In the genomic region with DNA sequence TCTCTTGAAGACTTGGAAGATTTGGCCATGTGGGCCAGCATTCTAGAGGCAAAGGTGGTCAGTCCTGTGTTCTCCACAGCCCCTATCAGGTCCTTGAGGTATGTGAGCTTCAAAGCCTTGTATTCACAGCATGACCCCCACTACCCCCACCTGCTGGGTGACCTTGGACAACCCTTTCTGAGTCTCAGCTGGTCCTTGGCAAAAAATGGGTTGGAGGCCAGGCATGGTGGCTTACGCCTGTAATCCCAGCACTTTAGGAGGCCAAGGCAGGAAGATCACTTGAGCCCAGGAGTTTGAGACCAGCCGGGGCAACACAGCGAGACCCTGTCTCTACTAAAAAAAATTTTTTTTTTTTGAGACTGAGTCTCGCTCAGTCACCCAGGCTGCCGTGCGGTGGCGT, we compare ENCODE assay signal across 22 cellular contexts. TPM values are rescaled to one million over a fixed set of nuclear protein-coding genes. Genes with fewer than 3 reads are reported as not detected.
DNase-seq lines count a peak whose midpoint lies in the region; TF ChIP-seq lines count a peak whose summit lies in the region.
"Had no signal": no experiment of that assay in that cellular context is flagged by ENCODE, and none has a peak within 500 bp of the region (broad histone marks: within the 10 kb centered on the region; RNA-seq: fewer than 3 reads in every experiment).

No MANE protein-coding gene starts in this region.

- H3K79me1 ChIP-seq in mesendoderm (ENCODE audit: low read length), result no peaks in the 10 kb centered on the region

- no peaks in the 10 kb centered on the region for H3K27me3 Mint-ChIP-seq in type B pancreatic cell

- no peak overlapping the region for H2BK15ac ChIP-seq in mesendoderm (replicated peaks; ENCODE audit: low read depth)

- no peak overlapping the region for H2BK5ac ChIP-seq in mesendoderm (ENCODE audit: low read length)

- no peaks in the 10 kb centered on the region for H3K4me1 ChIP-seq in mesendoderm (ENCODE audit: control insufficient read depth, low read depth, low read length)

- no peak overlapping the region for H2BK120ac ChIP-seq in mesendoderm (ENCODE audit: low read depth, low read length)

- no peak overlapping the region for H3K56ac ChIP-seq in mesendoderm (ENCODE audit: low read length)

- peaks cover 29% of the 10 kb centered on the region for H3K4me1 Mint-ChIP-seq in type B pancreatic cell (ENCODE audit: unreplicated experiment)

- DNase-seq in NCI-H82 (lab: John Stamatoyannopoulos, UW) (peak; percentile 26), NCI-H82 treated with DMSO at 0.1 percent for 48 hours (lab: John Stamatoyannopoulos, UW; ENCODE audit: unreplicated experiment) (no peak), GM12865 (ENCODE audit: low read depth) (peak; percentile 24), OCI-M1 (lab: John Stamatoyannopoulos, UW) (peak; percentile 6), mesendoderm (peak; percentile 53), foreskin fibroblast (no peak), SW480 (ENCODE audit: low spot score) (no peak), type B pancreatic cell (ENCODE audit: extremely low spot score, unreplicated experiment) (no peak)
- DNase-seq: activated CD4-positive, alpha-beta T cell treated with anti-CD3 and anti-CD28 coated beads, Interleukin-2, amount 50 U/mL, for 4 hours; activated naive CD4-positive, alpha-beta T cell treated with anti-CD3 and anti-CD28 coated beads for 36 hours; activated T-cell treated with anti-CD3 and anti-CD28 coated beads, Interleukin-2, amount 50 U/mL, for 1 hour; effector CD4-positive, alpha-beta T cell; esophagus squamous epithelium; H9; naive B cell; NCI-H1436 treated with DMSO at 0.1 percent for 48 hours; NCI-H2171; PC-9; stimulated activated CD4-positive, alpha-beta T cell treated with anti-CD3 and anti-CD28 coated beads, Interleukin-15, amount 100 ng/mL, for 24 hours; T-helper 17 cell had no signal

- H4K5ac ChIP-seq in mesendoderm (ENCODE audit: low read length), result no peak overlapping the region

- H4K8ac ChIP-seq in mesendoderm (ENCODE audit: low read depth, low read length), result no peak overlapping the region

- H3K9ac ChIP-seq in mesendoderm (ENCODE audit: low read length), result no peak overlapping the region

- H3K27ac ChIP-seq in mesendoderm (ENCODE audit: low read depth, low read length), result no peak overlapping the region
- H3K27ac ChIP-seq: PC-9, suprapubic skin had no signal

- H3K9me3 Mint-ChIP-seq in type B pancreatic cell, result no peaks in the 10 kb centered on the region
- H3K9me3 Mint-ChIP-seq: activated naive CD4-positive, alpha-beta T cell treated with anti-CD3 and anti-CD28 coated beads for 36 hours; H9; memory B cell; naive B cell had no signal

- H3K36me3 ChIP-seq in mesendoderm (ENCODE audit: control insufficient read depth, insufficient read depth, low read length), result no peaks in the 10 kb centered on the region
- H3K36me3 ChIP-seq: esophagus squamous epithelium, suprapubic skin had no signal

- H3K4ac ChIP-seq in mesendoderm (ENCODE audit: low read depth, low read length), result no peak overlapping the region

- TF ChIP-seq CTCF in GM12865 (IDR thresholded peaks at IDR 0.05; ENCODE audit: insufficient read depth, low read depth, low read length, missing control alignments) (no peak), foreskin fibroblast (IDR thresholded peaks at IDR 0.05; ENCODE audit: low read depth, low read length) (no peak), type B pancreatic cell (conservative IDR thresholded peaks at IDR 0.05) (no peak)

- no peak overlapping the region for H2AK5ac ChIP-seq in mesendoderm (ENCODE audit: low read length)

- no peak overlapping the region for H3K18ac ChIP-seq in mesendoderm (ENCODE audit: low read length)

- no peak overlapping the region for H3K4me2 ChIP-seq in mesendoderm (ENCODE audit: low read length)

- H3K79me2 ChIP-seq in mesendoderm (ENCODE audit: control insufficient read depth, insufficient read depth, low read length), result no peaks in the 10 kb centered on the region

- H3K27me3 ChIP-seq in mesendoderm (ENCODE audit: insufficient read depth, low read length, poor library complexity), result no peaks in the 10 kb centered on the region
- H3K27me3 ChIP-seq: esophagus squamous epithelium, suprapubic skin had no signal

- H3K27ac Mint-ChIP-seq in type B pancreatic cell, result no peak overlapping the region
- H3K27ac Mint-ChIP-seq: activated naive CD4-positive, alpha-beta T cell treated with anti-CD3 and anti-CD28 coated beads for 36 hours; H9; memory B cell had no signal

- no peak overlapping the region for H3K4me3 Mint-ChIP-seq in type B pancreatic cell

- no CpG with 5 or more reads among the region's 7 CpGs for WGBS in mesendoderm (ENCODE audit: extremely low coverage, insufficient coverage, low lambda C conversion rate)

- H3K36me3 Mint-ChIP-seq in type B pancreatic cell, result no peaks in the 10 kb centered on the region
- H3K36me3 Mint-ChIP-seq: memory B cell, naive B cell had no signal

- H3K23ac ChIP-seq in mesendoderm (ENCODE audit: low read length), result no peak overlapping the region

- H3K4me3 ChIP-seq in GM12865 (ENCODE audit: low read depth, low read length), result no peak overlapping the region
- no peak overlapping the region for H3K4me3 ChIP-seq in mesendoderm (ENCODE audit: low read length)
- H3K4me3 ChIP-seq in foreskin fibroblast (ENCODE audit: low read depth in 1 of 2, low read length in 2 of 2), result no peak overlapping the region

RNA-seq across cellular contexts. Expression of a gene that starts 42.6 kb away (rescaled TPM):
- 280 TPM for polyA plus RNA-seq in mesendoderm (2013, experiment 1 of 2)
- polyA plus RNA-seq in mesendoderm (2013, experiment 2 of 2), result 273 TPM
- total RNA-seq in type B pancreatic cell (ENCODE audit: low replicate concordance), result 90.5 and 117 TPM in 2 replicates

Comparison
In these comparisons a context has a peak if more than half of its experiments do, and no peak if none do; other contexts are left out.
1. DNase-seq: peak in NCI-H82 (single experiment), GM12865 (single experiment), OCI-M1 (single experiment) and mesendoderm (single experiment); none in NCI-H82 treated with DMSO at 0.1 percent for 48 hours (single experiment), foreskin fibroblast (0 of 2), SW480 (single experiment) and type B pancreatic cell (single experiment).